In the genomic region with DNA sequence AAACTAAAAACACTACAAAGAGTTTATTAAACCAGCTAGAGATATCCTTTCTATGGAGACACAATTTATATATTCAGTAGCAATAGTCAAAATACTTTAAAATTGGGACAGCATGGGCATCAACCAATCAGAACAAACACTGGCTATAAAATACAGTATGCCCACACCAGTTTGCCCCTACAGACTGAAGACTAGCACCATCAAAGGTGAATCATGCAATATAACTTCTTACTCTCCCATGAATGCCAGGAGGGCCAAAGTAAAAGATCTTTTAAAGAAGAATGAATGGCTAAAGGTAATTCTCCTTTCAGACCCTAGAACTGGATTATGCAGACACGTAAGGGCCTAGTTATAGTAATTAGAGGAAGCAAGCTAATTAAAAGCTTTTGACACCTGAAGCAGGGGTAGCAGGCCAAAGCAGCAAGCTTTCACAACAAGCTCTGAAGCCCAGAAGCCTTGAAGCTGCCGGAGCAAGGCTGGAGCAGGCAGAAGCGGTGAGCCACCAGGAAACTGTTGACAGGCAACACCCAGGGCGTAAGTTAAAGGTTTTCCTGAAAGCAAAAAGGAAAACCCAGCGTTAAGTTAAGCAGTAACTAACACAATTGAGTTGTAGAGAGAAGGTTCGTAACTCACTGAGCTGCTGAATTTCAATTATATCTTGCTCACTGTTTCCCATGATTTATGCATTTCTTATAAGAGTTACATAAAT, we compare ENCODE assay signal across 29 cellular contexts.
DNase-seq lines count a peak whose midpoint lies in the region; ATAC-seq and TF ChIP-seq lines count a peak whose summit lies in the region.
"Had no signal": no experiment of that assay in that cellular context is flagged by ENCODE, and none has a peak within 500 bp of the region (broad histone marks: within the 10 kb centered on the region; RNA-seq: fewer than 3 reads in every experiment).

No MANE protein-coding gene starts in this region.

- H3K4me3 Mint-ChIP-seq in osteocyte (ENCODE audit: unreplicated experiment) = no peak overlapping the region
- H3K4me3 Mint-ChIP-seq: activated B cell treated with CpG ODN at 0.5 μM for 24 hours; activated naive CD8-positive, alpha-beta T cell treated with anti-CD3 and anti-CD28 coated beads, Interleukin-2, amount 10 ng/mL, durations not matched to agents 7 days and 5 days; CD4-positive, CD25-positive, alpha-beta regulatory T cell; HFFc6; stimulated activated memory B cell treated with anti-CD40 and anti-IgM and Interleukin-4, amounts not matched to agents 10 μg/mL and 1 μg/mL and 100 μg/mL, for 72 hours had no signal

- 27 to 38% (median 35%) methylated on average over 6 of the region's 6 CpGs for WGBS in spleen, 5 donors

- no peaks in the 10 kb centered on the region for H3K36me3 ChIP-seq in spleen
- H3K36me3 ChIP-seq: neutrophil, thoracic aorta had no signal

- peaks cover 0 to 9% (median 0%) of the 10 kb centered on the region in 6 donors for H3K4me1 ChIP-seq in spleen

- H3K4me3 ChIP-seq in spleen = no peak overlapping the region
- H3K4me3 ChIP-seq: GM23248, thoracic aorta had no signal

- TF ChIP-seq CTCF in spleen (IDR thresholded peaks at IDR 0.05 in 8 of 11, conservative IDR thresholded peaks at IDR 0.05 in 3 of 11) (no peak), osteocyte (IDR thresholded peaks at IDR 0.05) (no peak)

- DNase-seq in KG1 (lab: John Stamatoyannopoulos, UW) (peak; percentile 53), dermis blood vessel endothelial cell (peak; percentile 45), kidney tubule cell (ENCODE audit: low spot score) (peak; percentile 70), spleen (no peak), osteocyte (ENCODE audit: extremely low spot score, unreplicated experiment) (no peak)
- DNase-seq in activated CD4-positive, CD25-positive, alpha-beta regulatory T cell (lab: John Stamatoyannopoulos, UW) = no peak
- DNase-seq: activated B cell treated with CpG ODN at 0.5 μM for 24 hours; activated CD4-positive, alpha-beta T cell treated with anti-CD3 and anti-CD28 coated beads, Interleukin-2, amount 50 U/mL, for 48 hours; activated CD8-positive, alpha-beta memory T cell treated with anti-CD3 and anti-CD28 coated beads, Interleukin-2, amount 50 U/mL, for 48 hours; activated naive CD8-positive, alpha-beta T cell treated with anti-CD3 and anti-CD28 coated beads, Interleukin-2, amount 10 ng/mL, durations not matched to agents 7 days and 5 days; CD4-positive, CD25-positive, alpha-beta regulatory T cell; effector CD4-positive, alpha-beta T cell; foreskin melanocyte; GM23248; HFFc6; hippocampal formation; immature natural killer cell; mammary epithelial cell; NCI-H1105; NCI-H2029; NCI-H2227 treated with DMSO at 0.1 percent for 48 hours; NCI-H748 treated with DMSO at 0.1 percent for 48 hours; stimulated activated CD4-positive, alpha-beta T cell treated with anti-CD3 and anti-CD28 coated beads, Interleukin-4, amount 100 ng/mL, for 1 hour had no signal

- peaks cover 0 to 4% (median 0%) of the 10 kb centered on the region in 7 donors for H3K27me3 ChIP-seq in spleen (replicated peaks in 1 of 7)
- H3K27me3 ChIP-seq: neutrophil had no signal

- no peak for ATAC-seq in HG03469 (IDR thresholded peaks at IDR 0.05; ENCODE audit: unreplicated experiment)
- ATAC-seq: esophagus mucosa; stimulated activated memory B cell treated with anti-CD40 and anti-IgM and Interleukin-4, amounts not matched to agents 10 μg/mL and 1 μg/mL and 100 μg/mL, for 72 hours had no signal

- no peaks in the 10 kb centered on the region for H3K9me3 ChIP-seq in spleen
- H3K9me3 ChIP-seq: neutrophil, thoracic aorta had no signal

- peaks cover 19% of the 10 kb centered on the region for H3K4me1 Mint-ChIP-seq in osteocyte (ENCODE audit: unreplicated experiment)
- H3K4me1 Mint-ChIP-seq: activated B cell treated with CpG ODN at 0.5 μM for 24 hours; activated naive CD8-positive, alpha-beta T cell treated with anti-CD3 and anti-CD28 coated beads, Interleukin-2, amount 10 ng/mL, durations not matched to agents 7 days and 5 days; CD4-positive, CD25-positive, alpha-beta regulatory T cell; stimulated activated memory B cell treated with anti-CD40 and anti-IgM and Interleukin-4, amounts not matched to agents 10 μg/mL and 1 μg/mL and 100 μg/mL, for 72 hours had no signal

- H3K36me3 Mint-ChIP-seq in osteocyte (ENCODE audit: unreplicated experiment) = peaks cover 9% of the 10 kb centered on the region
- H3K36me3 Mint-ChIP-seq: activated naive CD8-positive, alpha-beta T cell treated with anti-CD3 and anti-CD28 coated beads, Interleukin-2, amount 10 ng/mL, durations not matched to agents 7 days and 5 days; CD4-positive, CD25-positive, alpha-beta regulatory T cell; immature natural killer cell; stimulated activated memory B cell treated with anti-CD40 and anti-IgM and Interleukin-4, amounts not matched to agents 10 μg/mL and 1 μg/mL and 100 μg/mL, for 72 hours had no signal

- intact Hi-C loops in spleen (cut with DNase I; ENCODE audit: low total_unique reads) = no loop called here

- H3K27ac ChIP-seq in spleen = peak overlapping the region in 6 of 8 donors; percentile 30 to 69 (median 49)
- H3K27ac ChIP-seq: GM23248, neutrophil, thoracic aorta had no signal

- H3K27me3 Mint-ChIP-seq in osteocyte (ENCODE audit: unreplicated experiment) = no peaks in the 10 kb centered on the region

- TF ChIP-seq POLR2A in spleen (IDR thresholded peaks at IDR 0.05) = no peak

- no peaks in the 10 kb centered on the region for H3K9me3 Mint-ChIP-seq in osteocyte (ENCODE audit: unreplicated experiment)
- H3K9me3 Mint-ChIP-seq: activated B cell treated with CpG ODN at 0.5 μM for 24 hours; activated naive CD8-positive, alpha-beta T cell treated with anti-CD3 and anti-CD28 coated beads, Interleukin-2, amount 10 ng/mL, durations not matched to agents 7 days and 5 days; activated T-helper 2 cell treated with anti-CD3 and anti-CD28 coated beads, Interferon-gamma antibody, Interleukin-2, Interleukin-4, amounts not matched to agents 10 μg/mL and 5 μg/mL and 100 μg/mL, durations not matched to agents 14 hours and 24 hours and 36 hours; HFFc6; immature natural killer cell; stimulated activated memory B cell treated with anti-CD40 and anti-IgM and Interleukin-4, amounts not matched to agents 10 μg/mL and 1 μg/mL and 100 μg/mL, for 72 hours had no signal

- no peak overlapping the region for H3K27ac Mint-ChIP-seq in osteocyte (ENCODE audit: unreplicated experiment)
- H3K27ac Mint-ChIP-seq: activated B cell treated with CpG ODN at 0.5 μM for 24 hours; activated naive CD8-positive, alpha-beta T cell treated with anti-CD3 and anti-CD28 coated beads, Interleukin-2, amount 10 ng/mL, durations not matched to agents 7 days and 5 days; activated T-helper 2 cell treated with anti-CD3 and anti-CD28 coated beads, Interferon-gamma antibody, Interleukin-2, Interleukin-4, amounts not matched to agents 10 μg/mL and 5 μg/mL and 100 μg/mL, durations not matched to agents 14 hours and 24 hours and 36 hours; HFFc6; stimulated activated memory B cell treated with anti-CD40 and anti-IgM and Interleukin-4, amounts not matched to agents 10 μg/mL and 1 μg/mL and 100 μg/mL, for 72 hours had no signal

Comparison
In these comparisons a context has a peak if more than half of its experiments do, and no peak if none do; other contexts are left out.
1. DNase-seq: peak in KG1 (single experiment), dermis blood vessel endothelial cell (single experiment) and kidney tubule cell (single experiment); none in spleen (single experiment), activated CD4-positive, CD25-positive, alpha-beta regulatory T cell (0 of 4) and osteocyte (single experiment).